ENCODE assay signal across 12 cellular contexts in genomic region chr14:81594012-81594411, GRCh38.
A peak's percentile ranks its signal among the peaks of the same experiment; 100 is the strongest.
DNase-seq lines count a peak whose midpoint lies in the region; ATAC-seq and TF ChIP-seq lines count a peak whose summit lies in the region.
"Had no signal": no experiment of that assay in that cellular context is flagged by ENCODE, and none has a peak within 500 bp of the region (broad histone marks: within the 10 kb centered on the region; RNA-seq: fewer than 3 reads in every experiment).

No MANE protein-coding gene starts in this region.

- peaks cover 3% of the 10 kb centered on the region for H3K36me3 Mint-ChIP-seq in glutamatergic neuron (ENCODE audit: unreplicated experiment)
- no peaks in the 10 kb centered on the region for H3K36me3 Mint-ChIP-seq in CD4-positive, alpha-beta T cell (ENCODE audit: low read depth)
- no peaks in the 10 kb centered on the region for H3K36me3 Mint-ChIP-seq in stimulated activated effector memory CD8-positive, alpha-beta T cell treated with anti-CD3 and anti-CD28 coated beads, Interleukin-12 subunit alpha, Interleukin-12 subunit beta, amount 100 ng/mL, for 72 hours

- CTCF ChIA-PET in CD4-positive, alpha-beta T cell (lab: Charles Lee): no interaction called here

- peaks cover 7% of the 10 kb centered on the region for H3K4me1 Mint-ChIP-seq in glutamatergic neuron (ENCODE audit: low read depth, unreplicated experiment)
- no peaks in the 10 kb centered on the region for H3K4me1 Mint-ChIP-seq in CD4-positive, alpha-beta T cell (ENCODE audit: low read depth)
- H3K4me1 Mint-ChIP-seq in stimulated activated effector memory CD8-positive, alpha-beta T cell treated with anti-CD3 and anti-CD28 coated beads, Interleukin-12 subunit alpha, Interleukin-12 subunit beta, amount 100 ng/mL, for 72 hours: no peaks in the 10 kb centered on the region

- peak; percentile 70 for DNase-seq in DMS53 (lab: John Stamatoyannopoulos, UW)
- DNase-seq in NCI-H82 treated with DMSO at 0.1 percent for 48 hours (lab: John Stamatoyannopoulos, UW; ENCODE audit: unreplicated experiment): peak; percentile 83
- DNase-seq in glutamatergic neuron: peak; percentile 55
- peak; percentile 57 for DNase-seq in occipital lobe (lab: John Stamatoyannopoulos, UW)
- no peak for DNase-seq in left lobe of liver (ENCODE audit: low spot score)
- DNase-seq in NAMALWA (ENCODE audit: low spot score): no peak
- DNase-seq in CD4-positive, alpha-beta T cell: no peak
- DNase-seq in stimulated activated effector memory CD8-positive, alpha-beta T cell treated with anti-CD3 and anti-CD28 coated beads, Interleukin-12 subunit alpha, Interleukin-12 subunit beta, amount 100 ng/mL, for 72 hours (ENCODE audit: low spot score in 2 of 2): no peak
- DNase-seq: activated CD4-positive, alpha-beta T cell treated with anti-CD3 and anti-CD28 coated beads, Interleukin-2, amount 50 U/mL, for 48 hours; NCI-H2029; small intestine had no signal

- ATAC-seq in left lobe of liver: no peak
- ATAC-seq in CD4-positive, alpha-beta T cell (ENCODE audit: poor library complexity): no peak
- ATAC-seq in stimulated activated effector memory CD8-positive, alpha-beta T cell treated with anti-CD3 and anti-CD28 coated beads, Interleukin-12 subunit alpha, Interleukin-12 subunit beta, amount 100 ng/mL, for 72 hours: no peak

- no peak overlapping the region for H3K27ac ChIP-seq in CD4-positive, alpha-beta T cell (ENCODE audit: low read depth, low read length)

- POLR2A ChIA-PET in CD4-positive, alpha-beta T cell (lab: Charles Lee): no interaction called here

- no peak for TF ChIP-seq CTCF in glutamatergic neuron (IDR thresholded peaks at IDR 0.05; ENCODE audit: partially characterized antibody, unreplicated experiment)
- TF ChIP-seq CTCF in CD4-positive, alpha-beta T cell (IDR thresholded peaks at IDR 0.05): no peak

- intact Hi-C loops in CD4-positive, alpha-beta T cell (cut with DNase I, micrococcal nuclease): no loop called here

- H3K27me3 ChIP-seq in CD4-positive, alpha-beta T cell (ENCODE audit: control insufficient read depth, insufficient read depth, low read length): no peaks in the 10 kb centered on the region

- H3K27me3 Mint-ChIP-seq in glutamatergic neuron (ENCODE audit: unreplicated experiment): peaks cover 2% of the 10 kb centered on the region
- H3K27me3 Mint-ChIP-seq in CD4-positive, alpha-beta T cell: peaks cover 10% of the 10 kb centered on the region
- H3K27me3 Mint-ChIP-seq: dendritic cell treated with granulocyte-macrophage colony-stimulating factor and Interleukin-4, amounts not matched to agents 40 ng/mL and 50 ng/mL, for 4 days had no signal

- H3K9me3 ChIP-seq in CD4-positive, alpha-beta T cell (ENCODE audit: control insufficient read depth, low read length): no peaks in the 10 kb centered on the region

- peak overlapping the region; percentile 67 for H3K27ac Mint-ChIP-seq in glutamatergic neuron (ENCODE audit: unreplicated experiment)
- H3K27ac Mint-ChIP-seq in CD4-positive, alpha-beta T cell: no peak overlapping the region
- no peak overlapping the region for H3K27ac Mint-ChIP-seq in stimulated activated effector memory CD8-positive, alpha-beta T cell treated with anti-CD3 and anti-CD28 coated beads, Interleukin-12 subunit alpha, Interleukin-12 subunit beta, amount 100 ng/mL, for 72 hours
- H3K27ac Mint-ChIP-seq: dendritic cell treated with granulocyte-macrophage colony-stimulating factor and Interleukin-4, amounts not matched to agents 40 ng/mL and 50 ng/mL, for 4 days had no signal

- H3K4me3 Mint-ChIP-seq in glutamatergic neuron (ENCODE audit: unreplicated experiment): no peak overlapping the region
- H3K4me3 Mint-ChIP-seq in CD4-positive, alpha-beta T cell: no peak overlapping the region
- no peak overlapping the region for H3K4me3 Mint-ChIP-seq in stimulated activated effector memory CD8-positive, alpha-beta T cell treated with anti-CD3 and anti-CD28 coated beads, Interleukin-12 subunit alpha, Interleukin-12 subunit beta, amount 100 ng/mL, for 72 hours
- H3K4me3 Mint-ChIP-seq: dendritic cell treated with granulocyte-macrophage colony-stimulating factor and Interleukin-4, amounts not matched to agents 40 ng/mL and 50 ng/mL, for 4 days had no signal

- H3K9me3 Mint-ChIP-seq in glutamatergic neuron (ENCODE audit: unreplicated experiment): no peaks in the 10 kb centered on the region
- H3K9me3 Mint-ChIP-seq in CD4-positive, alpha-beta T cell: no peaks in the 10 kb centered on the region
- no peaks in the 10 kb centered on the region for H3K9me3 Mint-ChIP-seq in stimulated activated effector memory CD8-positive, alpha-beta T cell treated with anti-CD3 and anti-CD28 coated beads, Interleukin-12 subunit alpha, Interleukin-12 subunit beta, amount 100 ng/mL, for 72 hours
- H3K9me3 Mint-ChIP-seq: dendritic cell treated with granulocyte-macrophage colony-stimulating factor and Interleukin-4, amounts not matched to agents 40 ng/mL and 50 ng/mL, for 4 days had no signal

Comparison
In these comparisons a context has a peak if more than half of its experiments do, and no peak if none do; other contexts are left out.
1. DNase-seq: peak in DMS53 (single experiment), NCI-H82 treated with DMSO at 0.1 percent for 48 hours (single experiment), glutamatergic neuron (single experiment) and occipital lobe (single experiment); none in left lobe of liver (single experiment), NAMALWA (single experiment), CD4-positive, alpha-beta T cell (0 of 10) and stimulated activated effector memory CD8-positive, alpha-beta T cell treated with anti-CD3 and anti-CD28 coated beads, Interleukin-12 subunit alpha, Interleukin-12 subunit beta, amount 100 ng/mL, for 72 hours (0 of 2).